Comparison of ENCODE assay signal across 13 cellular contexts in genomic region chr4:67436742-67437141, GRCh38.
DNase-seq lines count a peak whose midpoint lies in the region; ATAC-seq, FAIRE-seq and TF ChIP-seq lines count a peak whose summit lies in the region.
"Had no signal": no experiment of that assay in that cellular context is flagged by ENCODE, and none has a peak within 500 bp of the region (broad histone marks: within the 10 kb centered on the region; RNA-seq: fewer than 3 reads in every experiment).

No MANE protein-coding gene starts in this region.

- H3K36me3 Mint-ChIP-seq in endodermal cell (ENCODE audit: low read depth) = peaks cover 34% of the 10 kb centered on the region

- peaks cover 4% of the 10 kb centered on the region for H3K4me1 ChIP-seq in endodermal cell (ENCODE audit: control insufficient read depth, insufficient read depth, low read length)
- no peaks in the 10 kb centered on the region for H3K4me1 ChIP-seq in stomach

- DNase-seq in GM12892 (ENCODE audit: insufficient read length) (no peak), epithelial cell of esophagus (ENCODE audit: low read depth) (peak; percentile 83), endodermal cell (no peak), amygdala (lab: John Stamatoyannopoulos, UW) (no peak), stomach (no peak), HPDE6-E6E7 (ENCODE audit: extremely low spot score) (no peak)
- DNase-seq: activated CD4-positive, CD25-positive, alpha-beta regulatory T cell treated with anti-CD3 and anti-CD28 coated beads, Interleukin-2, amount 50 U/mL, for 72 hours; NCI-H345; nucleus accumbens; stimulated activated CD4-positive, alpha-beta T cell treated with anti-CD3 and anti-CD28 coated beads, Interleukin-2, amount 100 ng/mL, for 24 hours had no signal

- intact Hi-C loops in stomach (cut with DNase I; ENCODE audit: low total_unique reads) = no loop called here

- H3K27ac ChIP-seq in endodermal cell (ENCODE audit: low read depth, low read length) (no peak overlapping the region), stomach (no peak overlapping the region)
- H3K27ac ChIP-seq: KMS-11 had no signal

- H3K4me3 ChIP-seq in epithelial cell of esophagus (ENCODE audit: low read length) = no peak overlapping the region
- H3K4me3 ChIP-seq in endodermal cell (ENCODE audit: low read length) = no peak overlapping the region
- H3K4me3 ChIP-seq in stomach = no peak overlapping the region

- 97 to 100% methylated on average over 1 to 2 of the region's 2 CpGs for WGBS in endodermal cell (ENCODE audit: insufficient coverage in 1 of 2, insufficient read length in 1 of 2), 2 experiments
- 48 to 74% (median 68%) methylated on average over 2 of the region's 2 CpGs for whole genome bisulfite sequencing in stomach, 5 donors

- no peaks in the 10 kb centered on the region for H3K27me3 Mint-ChIP-seq in endodermal cell (ENCODE audit: insufficient read depth)

- TF ChIP-seq EP300 in stomach (IDR thresholded peaks at IDR 0.05) = no peak

- H3K9me3 ChIP-seq in endodermal cell (ENCODE audit: control insufficient read depth, low read length) (no peaks in the 10 kb centered on the region), stomach (no peaks in the 10 kb centered on the region)

- TF ChIP-seq POLR2A in GM12892 (IDR thresholded peaks at IDR 0.05; ENCODE audit: low read depth, low read length) (no peak), stomach (IDR thresholded peaks at IDR 0.05) (no peak)

- no peak overlapping the region for H3K4me3 Mint-ChIP-seq in endodermal cell

- H3K9ac ChIP-seq in endodermal cell (ENCODE audit: extremely low read depth, low read length, poor library complexity, severe bottlenecking) = no peak overlapping the region
- H3K9ac ChIP-seq: KMS-11 had no signal

- no peaks in the 10 kb centered on the region for H3K27me3 ChIP-seq in endodermal cell (ENCODE audit: control insufficient read depth, insufficient read depth, low read length, poor library complexity, severe bottlenecking)
- H3K27me3 ChIP-seq in stomach = no peaks in the 10 kb centered on the region

- peak; percentile 21 for FAIRE-seq in GM12892 (lab: Jason Lieb, UNC)

- TF ChIP-seq CTCF in epithelial cell of esophagus (IDR thresholded peaks at IDR 0.05; ENCODE audit: insufficient read depth, low read depth, low read length, missing control alignments) (no peak), endodermal cell (conservative IDR thresholded peaks at IDR 0.05) (no peak), stomach (IDR thresholded peaks at IDR 0.05) (no peak)

- H3K27ac Mint-ChIP-seq in endodermal cell = no peak overlapping the region

- H3K36me3 ChIP-seq in endodermal cell (ENCODE audit: control insufficient read depth, insufficient read depth, low read length) (peaks cover 2% of the 10 kb centered on the region), stomach (peaks cover 0 to 11% (median 0%) of the 10 kb centered on the region in 4 donors)

- ATAC-seq in GM21360 (IDR thresholded peaks at IDR 0.05; ENCODE audit: unreplicated experiment) = peak; percentile 65
- peak; percentile 94 for ATAC-seq in HG03196 (IDR thresholded peaks at IDR 0.05; ENCODE audit: unreplicated experiment)

- H3K9me3 Mint-ChIP-seq in endodermal cell = peaks cover 10% of the 10 kb centered on the region

- peaks cover 21% of the 10 kb centered on the region for H3K4me1 Mint-ChIP-seq in endodermal cell
